ENCODE assay signal across 1 cellular context in the genomic region with DNA sequence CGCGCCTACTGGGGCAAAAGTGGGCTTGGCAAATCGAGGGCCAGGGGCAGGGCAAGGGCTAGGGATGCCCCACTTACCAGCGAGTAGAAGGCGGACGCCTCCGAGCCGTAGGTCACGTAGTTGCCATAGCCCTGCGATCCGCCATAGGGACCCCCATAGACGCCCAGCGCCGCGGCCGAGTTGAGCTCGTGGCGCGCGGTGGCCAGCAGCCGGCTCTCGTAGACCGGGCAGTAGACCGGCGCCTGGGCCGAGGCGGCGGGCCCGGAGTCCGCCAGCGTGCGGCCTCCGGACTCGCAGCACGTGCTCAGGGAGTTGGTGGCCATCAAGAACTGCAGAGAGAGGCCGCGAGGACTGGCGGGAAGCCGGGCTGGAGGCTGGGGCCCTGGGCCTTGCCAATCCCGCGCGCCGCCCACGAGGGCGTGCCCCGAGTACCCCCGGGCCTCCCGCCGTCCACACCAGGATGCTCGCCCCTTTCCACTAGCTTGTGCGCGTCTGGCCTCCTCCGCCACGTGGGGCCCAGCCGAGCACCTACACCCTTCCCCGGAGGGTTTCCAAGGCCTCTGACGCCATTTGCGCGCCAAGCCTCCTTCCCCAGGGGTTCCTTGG.
A peak's percentile ranks its signal among the peaks of the same experiment; 100 is the strongest.
TF ChIP-seq lines count a peak whose summit lies in the region.

No MANE protein-coding gene starts in this region.

TF ChIP-seq in WTC11, 78 proteins besides CTCF, POLR2A, EP300 and RAD21 (continued from another document):
- TF ChIP-seq MAX (CRISPR knock-in tag; IDR thresholded peaks at IDR 0.05) (peak; percentile 97), TEAD4 (CRISPR knock-in tag; IDR thresholded peaks at IDR 0.05) (peak; percentile 19; the same call in 1 of the 2 replicates), TP53 (CRISPR knock-in tag; IDR thresholded peaks at IDR 0.05) (peak; percentile 87; the same call in 1 of the 2 replicates), NR2C2 (CRISPR knock-in tag; IDR thresholded peaks at IDR 0.05) (peak; percentile 68), ATF3 (CRISPR knock-in tag; conservative IDR thresholded peaks at IDR 0.05) (0 out of 2 replicates have a peak, but pooled peaks have one; percentile 28), SOX15 (CRISPR knock-in tag; IDR thresholded peaks at IDR 0.05) (no peak), ZBTB43 (CRISPR knock-in tag; IDR thresholded peaks at IDR 0.05) (peak; percentile 81; the same call in 1 of the 2 replicates), GTF2I (CRISPR knock-in tag; conservative IDR thresholded peaks at IDR 0.05) (no peak), NFE2L1 (CRISPR knock-in tag; IDR thresholded peaks at IDR 0.05) (peak; percentile 78; the same call in 1 of the 2 replicates), ETV6 (CRISPR knock-in tag; IDR thresholded peaks at IDR 0.05) (0 out of 2 replicates have a peak, but pooled peaks have one; percentile 80), ZNF232 (CRISPR knock-in tag; IDR thresholded peaks at IDR 0.05) (0 out of 2 replicates have a peak, but pooled peaks have one; percentile 57), NR1H2 (CRISPR knock-in tag; IDR thresholded peaks at IDR 0.05) (peak; percentile 79), SP1 (CRISPR knock-in tag; conservative IDR thresholded peaks at IDR 0.05) (0 out of 2 replicates have a peak, but pooled peaks have one; percentile 12), TEAD1 (CRISPR knock-in tag; IDR thresholded peaks at IDR 0.05) (peak; percentile 47; the same call in 1 of the 2 replicates), ARID4B (CRISPR knock-in tag; IDR thresholded peaks at IDR 0.05; ENCODE audit: borderline replicate concordance) (peak; percentile 76; the same call in 1 of the 2 replicates), CDX4 (CRISPR knock-in tag; IDR thresholded peaks at IDR 0.05; ENCODE audit: borderline replicate concordance) (no peak), IRF1 (CRISPR knock-in tag; IDR thresholded peaks at IDR 0.05) (peak; percentile 77; the same call in 1 of the 2 replicates), ZNF512 (CRISPR knock-in tag; IDR thresholded peaks at IDR 0.05; ENCODE audit: borderline replicate concordance) (no peak), ESRRA (CRISPR knock-in tag; IDR thresholded peaks at IDR 0.05; ENCODE audit: borderline replicate concordance) (peak; percentile 85; the same call in 1 of the 2 replicates), TCF7 (CRISPR knock-in tag; IDR thresholded peaks at IDR 0.05; ENCODE audit: low read depth) (peak; percentile 80), RELA (CRISPR knock-in tag; IDR thresholded peaks at IDR 0.05; ENCODE audit: borderline replicate concordance) (peak; percentile 76; the same call in 1 of the 2 replicates), CREM (CRISPR knock-in tag; IDR thresholded peaks at IDR 0.05) (peak; percentile 38; the same call in 1 of the 2 replicates), FOXP1 (CRISPR knock-in tag; IDR thresholded peaks at IDR 0.05; ENCODE audit: borderline replicate concordance) (peak; percentile 95), IRF2 (CRISPR knock-in tag; IDR thresholded peaks at IDR 0.05; ENCODE audit: borderline replicate concordance, low read depth) (no peak), ZNF423 (CRISPR knock-in tag; IDR thresholded peaks at IDR 0.05) (no peak)
- TF ChIP-seq, protein P1, sequence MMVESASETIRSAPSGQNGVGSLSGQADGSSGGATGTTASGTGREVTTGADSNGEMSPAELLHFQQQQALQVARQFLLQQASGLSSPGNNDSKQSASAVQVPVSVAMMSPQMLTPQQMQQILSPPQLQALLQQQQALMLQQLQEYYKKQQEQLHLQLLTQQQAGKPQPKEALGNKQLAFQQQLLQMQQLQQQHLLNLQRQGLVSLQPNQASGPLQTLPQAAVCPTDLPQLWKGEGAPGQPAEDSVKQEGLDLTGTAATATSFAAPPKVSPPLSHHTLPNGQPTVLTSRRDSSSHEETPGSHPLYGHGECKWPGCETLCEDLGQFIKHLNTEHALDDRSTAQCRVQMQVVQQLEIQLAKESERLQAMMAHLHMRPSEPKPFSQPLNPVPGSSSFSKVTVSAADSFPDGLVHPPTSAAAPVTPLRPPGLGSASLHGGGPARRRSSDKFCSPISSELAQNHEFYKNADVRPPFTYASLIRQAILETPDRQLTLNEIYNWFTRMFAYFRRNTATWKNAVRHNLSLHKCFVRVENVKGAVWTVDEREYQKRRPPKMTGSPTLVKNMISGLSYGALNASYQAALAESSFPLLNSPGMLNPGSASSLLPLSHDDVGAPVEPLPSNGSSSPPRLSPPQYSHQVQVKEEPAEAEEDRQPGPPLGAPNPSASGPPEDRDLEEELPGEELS (CRISPR knock-in tag; IDR thresholded peaks at IDR 0.05): peak; percentile 79
- TF ChIP-seq, protein P2, sequence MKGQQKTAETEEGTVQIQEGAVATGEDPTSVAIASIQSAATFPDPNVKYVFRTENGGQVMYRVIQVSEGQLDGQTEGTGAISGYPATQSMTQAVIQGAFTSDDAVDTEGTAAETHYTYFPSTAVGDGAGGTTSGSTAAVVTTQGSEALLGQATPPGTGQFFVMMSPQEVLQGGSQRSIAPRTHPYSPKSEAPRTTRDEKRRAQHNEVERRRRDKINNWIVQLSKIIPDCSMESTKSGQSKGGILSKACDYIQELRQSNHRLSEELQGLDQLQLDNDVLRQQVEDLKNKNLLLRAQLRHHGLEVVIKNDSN (CRISPR knock-in tag; IDR thresholded peaks at IDR 0.05): peak; percentile 57
- TF ChIP-seq, protein P3, sequence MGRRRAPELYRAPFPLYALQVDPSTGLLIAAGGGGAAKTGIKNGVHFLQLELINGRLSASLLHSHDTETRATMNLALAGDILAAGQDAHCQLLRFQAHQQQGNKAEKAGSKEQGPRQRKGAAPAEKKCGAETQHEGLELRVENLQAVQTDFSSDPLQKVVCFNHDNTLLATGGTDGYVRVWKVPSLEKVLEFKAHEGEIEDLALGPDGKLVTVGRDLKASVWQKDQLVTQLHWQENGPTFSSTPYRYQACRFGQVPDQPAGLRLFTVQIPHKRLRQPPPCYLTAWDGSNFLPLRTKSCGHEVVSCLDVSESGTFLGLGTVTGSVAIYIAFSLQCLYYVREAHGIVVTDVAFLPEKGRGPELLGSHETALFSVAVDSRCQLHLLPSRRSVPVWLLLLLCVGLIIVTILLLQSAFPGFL (CRISPR knock-in tag; IDR thresholded peaks at IDR 0.05; ENCODE audit: borderline replicate concordance): peak; percentile 58; the same call in 1 of the 2 replicates
- TF ChIP-seq, protein P4, sequence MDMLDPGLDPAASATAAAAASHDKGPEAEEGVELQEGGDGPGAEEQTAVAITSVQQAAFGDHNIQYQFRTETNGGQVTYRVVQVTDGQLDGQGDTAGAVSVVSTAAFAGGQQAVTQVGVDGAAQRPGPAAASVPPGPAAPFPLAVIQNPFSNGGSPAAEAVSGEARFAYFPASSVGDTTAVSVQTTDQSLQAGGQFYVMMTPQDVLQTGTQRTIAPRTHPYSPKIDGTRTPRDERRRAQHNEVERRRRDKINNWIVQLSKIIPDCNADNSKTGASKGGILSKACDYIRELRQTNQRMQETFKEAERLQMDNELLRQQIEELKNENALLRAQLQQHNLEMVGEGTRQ (CRISPR knock-in tag; IDR thresholded peaks at IDR 0.05): no peak; the same call in 1 of the 2 replicates
- TF ChIP-seq, protein P5, sequence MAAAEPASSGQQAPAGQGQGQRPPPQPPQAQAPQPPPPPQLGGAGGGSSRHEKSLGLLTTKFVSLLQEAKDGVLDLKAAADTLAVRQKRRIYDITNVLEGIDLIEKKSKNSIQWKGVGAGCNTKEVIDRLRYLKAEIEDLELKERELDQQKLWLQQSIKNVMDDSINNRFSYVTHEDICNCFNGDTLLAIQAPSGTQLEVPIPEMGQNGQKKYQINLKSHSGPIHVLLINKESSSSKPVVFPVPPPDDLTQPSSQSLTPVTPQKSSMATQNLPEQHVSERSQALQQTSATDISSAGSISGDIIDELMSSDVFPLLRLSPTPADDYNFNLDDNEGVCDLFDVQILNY (CRISPR knock-in tag; IDR thresholded peaks at IDR 0.05): peak; percentile 50; the same call in 1 of the 2 replicates
TF ChIP-seq in WTC11: peak in this region for 31.
